Comparison of ENCODE assay signal across 27 cellular contexts in the genomic region with DNA sequence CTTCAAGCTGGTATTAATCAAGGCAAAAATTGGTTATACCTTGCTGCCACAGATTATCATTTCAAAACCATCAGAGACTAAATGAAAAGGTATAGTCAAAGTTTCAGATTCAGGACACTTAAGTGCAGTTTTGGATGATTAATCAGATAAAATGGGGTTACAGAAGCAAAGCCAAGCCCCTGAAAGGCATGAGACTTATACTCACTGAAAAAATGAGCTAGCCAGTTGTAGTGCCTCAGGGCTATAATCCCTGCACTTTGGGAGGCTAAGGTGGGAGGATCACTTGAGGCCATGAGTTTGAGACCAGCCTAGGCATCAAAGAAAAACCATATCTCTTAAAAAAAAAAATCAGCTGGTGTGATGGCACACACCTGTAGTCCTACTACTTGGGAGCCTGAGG.
"Had no signal": no experiment of that assay in that cellular context is flagged by ENCODE, and none has a peak within 500 bp of the region (broad histone marks: within the 10 kb centered on the region; RNA-seq: fewer than 3 reads in every experiment).

No MANE protein-coding gene starts in this region.

- DNase-seq: stimulated activated CD4-positive, alpha-beta T cell treated with anti-CD3 and anti-CD28 coated beads, Interleukin-2, amount 100 ng/mL, for 48 hours; stimulated activated CD4-positive, alpha-beta T cell treated with anti-CD3 and anti-CD28 coated beads, Interleukin-4, amount 100 ng/mL, for 1 hour; stimulated activated CD4-positive, alpha-beta T cell treated with anti-CD3 and anti-CD28 coated beads, Interleukin-4, amount 100 ng/mL, for 24 hours; stimulated activated CD4-positive, alpha-beta T cell treated with anti-CD3 and anti-CD28 coated beads, Interleukin-4, amount 100 ng/mL, for 4 hours; stimulated activated CD8-positive, alpha-beta memory T cell treated with anti-CD3 and anti-CD28 coated beads, Interleukin-4, amount 100 ng/mL, for 48 hours; stimulated activated naive B cell treated with anti-CD40 and anti-IgM and Interleukin-4, amounts not matched to agents 10 μg/mL and 1 μg/mL and 100 μg/mL, for 72 hours; stimulated activated naive CD4-positive, alpha-beta T cell; stimulated activated naive CD4-positive, alpha-beta T cell treated with Interleukin-2 at 50 U/mL for 16 hours; stimulated activated naive CD8-positive, alpha-beta T cell treated with anti-CD3 and anti-CD28 coated beads, Interleukin-15, amount 100 ng/mL, for 72 hours; stimulated activated naive CD8-positive, alpha-beta T cell treated with anti-CD3 and anti-CD28 coated beads, Interleukin-15, Interleukin-2, amounts not matched to agents 100 U/mL and 50 U/mL, for 24 hours; stomach; substantia nigra; testis; thyroid gland; tibial artery; transverse colon; trophoblast cell; upper lobe of left lung; upper lobe of right lung; uterus had no signal

- H3K9me3 ChIP-seq: stomach, suprapubic skin, testis, thoracic aorta, thyroid gland, tibial artery, tibial nerve, transverse colon, upper lobe of left lung, upper lobe of right lung, uterus, vagina had no signal

- FAIRE-seq: urothelium cell line had no signal

- H3K27me3 ChIP-seq: stomach, suprapubic skin, testis, thyroid gland, tibial artery, tibial nerve, transverse colon, upper lobe of left lung, upper lobe of right lung, uterus, vagina had no signal

- ATAC-seq: stimulated activated effector memory CD8-positive, alpha-beta T cell treated with anti-CD3 and anti-CD28 coated beads, Interleukin-12 subunit alpha, Interleukin-12 subunit beta, amount 100 ng/mL, for 72 hours; stimulated activated memory B cell treated with anti-CD40 and anti-IgM and Interleukin-4, amounts not matched to agents 10 μg/mL and 1 μg/mL and 100 μg/mL, for 72 hours; stimulated activated naive B cell treated with anti-CD40 and anti-IgM and Interleukin-4, amounts not matched to agents 10 μg/mL and 1 μg/mL and 100 μg/mL, for 72 hours; stimulated activated naive CD8-positive, alpha-beta T cell treated with anti-CD3 and anti-CD28 coated beads, Interleukin-15, amount 100 ng/mL, for 72 hours; stimulated activated naive CD8-positive, alpha-beta T cell treated with anti-CD3 and anti-CD28 coated beads, Interleukin-15, Interleukin-2, amounts not matched to agents 100 U/mL and 50 U/mL, for 24 hours; upper lobe of right lung had no signal

- H3K36me3 ChIP-seq: suprapubic skin, thoracic aorta, thyroid gland, transverse colon, upper lobe of left lung, upper lobe of right lung, uterus, vagina had no signal

- H3K4me3 ChIP-seq: stomach, suprapubic skin, testis, thoracic aorta, thyroid gland, tibial artery, tibial nerve, transverse colon, upper lobe of left lung, upper lobe of right lung, uterus, vagina had no signal

- H3K4me1 ChIP-seq: stomach, suprapubic skin, testis, thyroid gland, tibial artery, transverse colon, upper lobe of left lung, upper lobe of right lung, uterus, vagina had no signal

- H3K27ac ChIP-seq: stomach, suprapubic skin, testis, thoracic aorta, thyroid gland, tibial artery, tibial nerve, transverse colon, upper lobe of left lung, upper lobe of right lung, uterus, vagina had no signal
